In the genomic region with DNA sequence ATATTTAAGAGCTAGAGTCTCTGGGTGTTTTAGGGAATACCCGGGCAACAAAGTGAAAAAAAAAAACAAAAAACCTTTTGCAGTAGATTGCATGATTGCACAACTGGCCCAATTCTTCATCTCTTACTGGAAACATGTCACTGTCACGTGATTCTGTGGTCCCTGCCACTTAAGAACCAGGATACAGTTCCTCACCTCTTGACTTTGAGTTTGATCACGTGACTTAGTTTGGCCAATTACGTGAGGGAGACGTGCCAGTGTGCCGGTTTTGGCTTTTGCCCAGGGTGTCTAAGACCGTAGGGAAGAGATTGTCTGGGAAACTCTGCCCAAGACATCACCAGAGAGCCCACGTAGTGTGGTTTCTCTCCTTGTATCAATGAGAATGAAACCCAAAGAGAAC, we compare ENCODE assay signal across 21 cellular contexts.
DNase-seq lines count a peak whose midpoint lies in the region; ATAC-seq, FAIRE-seq and TF ChIP-seq lines count a peak whose summit lies in the region.
"Had no signal": no experiment of that assay in that cellular context is flagged by ENCODE, and none has a peak within 500 bp of the region (broad histone marks: within the 10 kb centered on the region; RNA-seq: fewer than 3 reads in every experiment).

No MANE protein-coding gene starts in this region.

- TF ChIP-seq CTCF in HepG2 (CRISPR knock-in tag; IDR thresholded peaks at IDR 0.05), result no peak
- no peak for TF ChIP-seq CTCF in right lobe of liver (IDR thresholded peaks at IDR 0.05)
- TF ChIP-seq CTCF in GM12878 (IDR thresholded peaks at IDR 0.05 in 2 of 3, conservative IDR thresholded peaks at IDR 0.05 in 1 of 3; ENCODE audit: control insufficient read depth in 2 of 3, extremely low read depth in 1 of 3, insufficient read depth in 1 of 3, low read depth in 3 of 3, low read length in 3 of 3), result no peak
- TF ChIP-seq CTCF in brain microvascular endothelial cell (IDR thresholded peaks at IDR 0.05; ENCODE audit: low read depth, low read length, missing control alignments), result no peak

- H3K79me2 ChIP-seq in HepG2 (ENCODE audit: insufficient read depth, low read length) (no peaks in the 10 kb centered on the region), GM12878 (ENCODE audit: control insufficient read depth, insufficient read depth, low read length) (no peaks in the 10 kb centered on the region)

- POLR2A ChIA-PET in HepG2 (lab: Yijun Ruan, JAX) (no interaction called here), GM12878 (lab: Charles Lee) (interaction anchor here (0.8 to 1.5 kb wide), 2 partner anchors 30 to 42 kb away, joined by 3 read pairs; no protein-coding TSS in a partner anchor)

- intact Hi-C loops in HepG2 (cut with micrococcal nuclease; ENCODE audit: unreplicated experiment), result no loop called here
- intact Hi-C loops in right lobe of liver (cut with DNase I), result no loop called here
- intact Hi-C loops in GM12878 (cut with micrococcal nuclease; ENCODE audit: unreplicated experiment), result no loop called here

- H2AFZ ChIP-seq in HepG2 (ENCODE audit: low read length), result no peak overlapping the region
- no peak overlapping the region for H2AFZ ChIP-seq in GM12878 (ENCODE audit: control insufficient read depth, low read depth, low read length)
- H2AFZ ChIP-seq: PC-9 had no signal

- BruUV-seq in HepG2 (replicated peaks; lab: Mats Ljungman, UMichigan) (no TSS peak), GM12878 (replicated peaks; lab: Mats Ljungman, UMichigan) (no TSS peak)

- in situ Hi-C loops in HepG2 (cut with HindIII; ENCODE audit: extremely low pct_ligation_motif_present, low pct_unique_long_range_greater_than_20kb) (no loop called here), GM12878 (cut with MboI) (no loop called here), brain microvascular endothelial cell (cut with HindIII; ENCODE audit: low pct_ligation_motif_present, low sequenced_read_pairs) (no loop called here)

- WGBS in HepG2 (ENCODE audit: low lambda C conversion rate), result 2% methylated on average over 8 of the region's 8 CpGs
- WGBS in right lobe of liver (ENCODE audit: insufficient coverage, low coverage, low lambda C conversion rate, missing lambda C conversion rate), result 50% methylated on average over 7 of the region's 8 CpGs
- 14% methylated on average over 8 of the region's 8 CpGs for WGBS in GM12878 (ENCODE audit: insufficient coverage, insufficient replicate concordance, low lambda C conversion rate, missing lambda C conversion rate)

- CTCF ChIA-PET in HepG2 (lab: Yijun Ruan, JAX; ENCODE audit: low intra/inter-chr PET ratio, low total read pairs) (no interaction called here), GM12878 (lab: Yijun Ruan, JAX) (no interaction called here)

- FAIRE-seq in HepG2 (lab: Jason Lieb, UNC), result no peak
- no peak for FAIRE-seq in GM12878 (lab: Jason Lieb, UNC)
- no peak for FAIRE-seq in HTR-8/SVneo (lab: Jason Lieb, UNC)

- no peak overlapping the region for H3K4me3 ChIP-seq in HepG2 (replicated peaks in 1 of 3; ENCODE audit: insufficient read depth in 1 of 3, low read depth in 2 of 3, low read length in 3 of 3)
- no peak overlapping the region for H3K4me3 ChIP-seq in right lobe of liver
- H3K4me3 ChIP-seq in GM12878, result no peak overlapping the region
- H3K4me3 ChIP-seq in brain microvascular endothelial cell (ENCODE audit: low read depth, low read length), result no peak overlapping the region
- H3K4me3 ChIP-seq: MG63, PC-9 had no signal

- ATAC-seq in HepG2 (no peak), right lobe of liver (no peak), GM12878 (peak; percentile 62; the same call in 2 of the 3 replicates), GM18502 (IDR thresholded peaks at IDR 0.05; ENCODE audit: poor library complexity, unreplicated experiment) (no peak), HG02642 (IDR thresholded peaks at IDR 0.05; ENCODE audit: poor library complexity, unreplicated experiment) (no peak)
- ATAC-seq: Right ventricle myocardium inferior had no signal

- TF ChIP-seq EP300 in HepG2 (IDR thresholded peaks at IDR 0.05; ENCODE audit: low read depth in 2 of 2, low read length in 2 of 2), result no peak
- no peak for TF ChIP-seq EP300 in HepG2 (CRISPR knock-in tag; IDR thresholded peaks at IDR 0.05; ENCODE audit: borderline replicate concordance)
- TF ChIP-seq EP300 in GM12878 (IDR thresholded peaks at IDR 0.05; ENCODE audit: borderline replicate concordance in 1 of 2, control insufficient read depth in 1 of 2, low read depth in 2 of 2, low read length in 2 of 2), result no peak

- no peak overlapping the region for H3K27ac ChIP-seq in HepG2 (ENCODE audit: extremely low read length, insufficient read depth, low read length)
- no peak overlapping the region for H3K27ac ChIP-seq in right lobe of liver
- no peak overlapping the region for H3K27ac ChIP-seq in GM12878 (ENCODE audit: control insufficient read depth, insufficient read depth)
- no peak overlapping the region for H3K27ac ChIP-seq in brain microvascular endothelial cell
- H3K27ac ChIP-seq: PC-9 had no signal

- H3K27me3 ChIP-seq in HepG2 (ENCODE audit: control insufficient read depth in 1 of 2, insufficient read depth in 2 of 2, low read length in 2 of 2) (peaks cover 0 to 9% of the 10 kb centered on the region in 2 experiments; a peak in 2 of 5 replicates), right lobe of liver (no peaks in the 10 kb centered on the region), GM12878 (replicated peaks in 1 of 2; ENCODE audit: control insufficient read depth in 2 of 2, insufficient read depth in 2 of 2, low read length in 1 of 2) (no peaks in the 10 kb centered on the region), brain microvascular endothelial cell (replicated peaks) (no peaks in the 10 kb centered on the region)
- H3K27me3 ChIP-seq: MG63 had no signal

- TF ChIP-seq POLR2A in HepG2 (IDR thresholded peaks at IDR 0.05; ENCODE audit: insufficient read depth in 1 of 2, low read depth in 2 of 2, low read length in 2 of 2) (no peak), right lobe of liver (IDR thresholded peaks at IDR 0.05) (no peak), GM12878 (IDR thresholded peaks at IDR 0.05; ENCODE audit: low read depth, low read length) (no peak)

- H3K9me3 ChIP-seq in HepG2 (ENCODE audit: low read length), result no peaks in the 10 kb centered on the region
- no peaks in the 10 kb centered on the region for H3K9me3 ChIP-seq in right lobe of liver
- H3K9me3 ChIP-seq in GM12878 (replicated peaks; ENCODE audit: control insufficient read depth, insufficient read depth, low read length), result no peaks in the 10 kb centered on the region

- H4K20me1 ChIP-seq in HepG2 (ENCODE audit: insufficient read depth, low read length), result no peaks in the 10 kb centered on the region
- H4K20me1 ChIP-seq in GM12878 (ENCODE audit: control insufficient read depth, insufficient read depth), result no peaks in the 10 kb centered on the region

- DNase-seq in HepG2 (ENCODE audit: low spot score) (no peak), right lobe of liver (no peak), NCI-H2029 treated with DMSO at 0.1 percent for 48 hours (lab: John Stamatoyannopoulos, UW) (peak; percentile 47), GM12878 (ENCODE audit: low read depth, low spot score) (no peak), HTR-8/SVneo (ENCODE audit: insufficient read length, low spot score) (no peak), brain microvascular endothelial cell (no peak)
- DNase-seq: AML-193; Calu3; DND-41; GDM1; H9; MG63; NCI-H1436; NCI-H345; NCI-H526 treated with DMSO at 0.1 percent for 48 hours; NK-92 treated with Interleukin-12 subunit alpha and Interleukin-12 subunit beta, amount 100 ng/mL, for 24 hours; PC-9; SK-N-SH had no signal

- RAD21 ChIA-PET in GM12878 (lab: Charles Lee; ENCODE audit: unreplicated experiment), result interaction anchor here (0.8 to 1.1 kb wide), 2 partner anchors 87 to 89 kb away, joined by 3 read pairs; no protein-coding TSS in a partner anchor

- H3K4me2 ChIP-seq in HepG2 (ENCODE audit: low read depth, low read length) (no peak overlapping the region), GM12878 (ENCODE audit: control insufficient read depth, insufficient read depth) (no peak overlapping the region)
- H3K4me2 ChIP-seq: PC-9, SK-N-SH had no signal

- H3K9ac ChIP-seq in HepG2 (ENCODE audit: insufficient read depth, low read depth, low read length) (no peak overlapping the region), GM12878 (ENCODE audit: control insufficient read depth, insufficient read depth, low read length) (no peak overlapping the region)
- H3K9ac ChIP-seq: SK-N-SH had no signal

- H3K4me1 ChIP-seq in HepG2 (ENCODE audit: insufficient read depth, low read length) (no peaks in the 10 kb centered on the region), right lobe of liver (no peaks in the 10 kb centered on the region), GM12878 (ENCODE audit: control insufficient read depth, insufficient read depth, low read length) (no peaks in the 10 kb centered on the region)

- SMC1A ChIA-PET in GM12878 (lab: Charles Lee; ENCODE audit: uncharacterized antibody, unreplicated experiment), result interaction anchor here (0.8 to 2.2 kb wide), 7 partner anchors 10 to 128 kb away, joined by 3 to 5 read pairs (median 3); no protein-coding TSS in a partner anchor

- H3K36me3 ChIP-seq in HepG2 (replicated peaks in 1 of 2; ENCODE audit: control insufficient read depth in 1 of 2, insufficient read depth in 2 of 2, low read length in 2 of 2), result no peaks in the 10 kb centered on the region
- no peaks in the 10 kb centered on the region for H3K36me3 ChIP-seq in right lobe of liver
- no peaks in the 10 kb centered on the region for H3K36me3 ChIP-seq in GM12878 (ENCODE audit: control insufficient read depth in 2 of 2, insufficient read depth in 2 of 2, low read length in 1 of 2)
- no peaks in the 10 kb centered on the region for H3K36me3 ChIP-seq in brain microvascular endothelial cell (replicated peaks)
- H3K36me3 ChIP-seq: MG63 had no signal

- TF ChIP-seq RAD21 in HepG2 (CRISPR knock-in tag; IDR thresholded peaks at IDR 0.05), result no peak
- TF ChIP-seq RAD21 in GM12878 (IDR thresholded peaks at IDR 0.05; ENCODE audit: insufficient read depth, low read depth, low read length), result no peak

TF ChIP-seq in GM12878, 131 proteins besides CTCF, POLR2A, EP300 and RAD21 (continues in another document):
- TF ChIP-seq, protein P1, sequence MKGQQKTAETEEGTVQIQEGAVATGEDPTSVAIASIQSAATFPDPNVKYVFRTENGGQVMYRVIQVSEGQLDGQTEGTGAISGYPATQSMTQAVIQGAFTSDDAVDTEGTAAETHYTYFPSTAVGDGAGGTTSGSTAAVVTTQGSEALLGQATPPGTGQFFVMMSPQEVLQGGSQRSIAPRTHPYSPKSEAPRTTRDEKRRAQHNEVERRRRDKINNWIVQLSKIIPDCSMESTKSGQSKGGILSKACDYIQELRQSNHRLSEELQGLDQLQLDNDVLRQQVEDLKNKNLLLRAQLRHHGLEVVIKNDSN (IDR thresholded peaks at IDR 0.05; ENCODE audit: borderline replicate concordance, extremely low read length, insufficient read depth, low read depth, low read length), result peak; percentile 36
- TF ChIP-seq MYB (IDR thresholded peaks at IDR 0.05; ENCODE audit: borderline replicate concordance, low read depth, low read length), result no peak
